Comparison of ENCODE assay signal across 20 cellular contexts in the genomic region with DNA sequence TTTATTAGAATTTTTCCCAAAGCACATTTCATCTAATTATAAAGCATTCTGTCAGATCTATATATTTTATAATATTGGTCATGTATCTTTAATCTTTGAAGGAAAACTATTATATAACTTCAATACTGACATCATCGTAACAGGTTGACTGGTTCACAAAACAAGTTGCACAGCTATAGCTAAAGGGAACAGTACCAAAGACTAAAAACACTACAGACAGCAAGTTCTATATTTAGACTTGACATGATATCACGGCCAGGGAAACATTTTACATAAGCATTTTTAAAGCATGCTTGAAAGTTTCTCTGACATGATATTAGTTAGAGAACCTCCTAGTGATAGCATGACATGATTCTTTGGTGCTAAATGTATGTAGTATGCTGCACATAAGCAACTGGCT.
"Had no signal": no experiment of that assay in that cellular context is flagged by ENCODE, and none has a peak within 500 bp of the region (broad histone marks: within the 10 kb centered on the region; RNA-seq: fewer than 3 reads in every experiment).

No MANE protein-coding gene starts in this region.

- H3K4me1 ChIP-seq: colonic mucosa had no signal

- DNase-seq: activated CD4-positive, alpha-beta memory T cell treated with anti-CD3 and anti-CD28 coated beads, Interleukin-2, amount 10 ng/mL, durations not matched to agents 7 days and 5 days; activated CD4-positive, alpha-beta T cell treated with anti-CD3 and anti-CD28 coated beads for 48 hours; activated CD4-positive, CD25-positive, alpha-beta regulatory T cell; activated naive CD4-positive, alpha-beta T cell; activated naive CD8-positive, alpha-beta T cell treated with anti-CD3 and anti-CD28 coated beads for 36 hours; activated T-cell treated with anti-CD3 and anti-CD28 coated beads, Interleukin-2, amount 50 U/mL, for 1 hour; amniotic stem cell; erythroblast; kidney glomerular epithelial cell; natural killer cell; ovary; stimulated activated CD4-positive, alpha-beta T cell treated with anti-CD3 and anti-CD28 coated beads, Interleukin-4, amount 100 ng/mL, for 24 hours; stomach; T-helper 1 cell; T-helper 9 cell; testis had no signal

- ATAC-seq: activated T-helper 17 cell treated with anti-CD3 and anti-CD28 coated beads, Interleukin-2, amount 50 U/mL, for 72 hours; natural killer cell; SK-N-SH treated with all-trans-retinoic acid at 6 μM for 48 hours; stimulated activated effector memory CD8-positive, alpha-beta T cell treated with anti-CD3 and anti-CD28 coated beads, Interleukin-12 subunit alpha, Interleukin-12 subunit beta, amount 100 ng/mL, for 72 hours had no signal

- H3K4me3 ChIP-seq: colonic mucosa, ovary, stomach, testis had no signal

- H3K27ac ChIP-seq: colonic mucosa, ovary, stomach, testis had no signal

- H3K36me3 ChIP-seq: colonic mucosa, ovary, stomach had no signal

- H3K9me3 ChIP-seq: colonic mucosa, ovary, stomach, testis had no signal

- H3K27me3 ChIP-seq: colonic mucosa, ovary, stomach, testis had no signal
